Comparison of ENCODE assay signal across 10 cellular contexts in genomic region chr2:237791977-237792727, GRCh38. TPM values are rescaled to one million over a fixed set of nuclear protein-coding genes. Genes with fewer than 3 reads are reported as not detected.
DNase-seq lines count a peak whose midpoint lies in the region; ATAC-seq, FAIRE-seq and TF ChIP-seq lines count a peak whose summit lies in the region.
"Had no signal": no experiment of that assay in that cellular context is flagged by ENCODE, and none has a peak within 500 bp of the region (broad histone marks: within the 10 kb centered on the region; RNA-seq: fewer than 3 reads in every experiment).

No MANE protein-coding gene starts in this region.

- H3K4me1 ChIP-seq in IMR-90 (ENCODE audit: control insufficient read depth, insufficient read depth, low read length) (peaks cover 2% of the 10 kb centered on the region; the same call in 1 of the 2 replicates), mesenchymal stem cell (ENCODE audit: control insufficient read depth, insufficient read depth, low read depth, low read length) (no peaks in the 10 kb centered on the region), kidney (ENCODE audit: control insufficient read depth in 1 of 2, insufficient read depth in 1 of 2, low read depth in 1 of 2, low read length in 2 of 2) (no peaks in the 10 kb centered on the region)

- H3K9me3 ChIP-seq in IMR-90 (ENCODE audit: control insufficient read depth, insufficient read depth, low read length): peaks cover 1% of the 10 kb centered on the region
- H3K9me3 ChIP-seq in mesenchymal stem cell (ENCODE audit: control insufficient read depth, low read length): peaks cover 6% of the 10 kb centered on the region
- peaks cover 0 to 2% of the 10 kb centered on the region in 2 donors for H3K9me3 ChIP-seq in kidney (ENCODE audit: control insufficient read depth in 1 of 2, low read length in 2 of 2)

- no peak overlapping the region for H2AK5ac ChIP-seq in IMR-90 (ENCODE audit: low read depth, low read length)
- H2AK5ac ChIP-seq in mesenchymal stem cell (ENCODE audit: low read length, severe bottlenecking): no peak overlapping the region

- H2AFZ ChIP-seq in IMR-90 (replicated peaks; ENCODE audit: low read length, poor library complexity): no peak overlapping the region
- no peak overlapping the region for H2AFZ ChIP-seq in mesenchymal stem cell (ENCODE audit: low read depth, low read length)

- H2BK15ac ChIP-seq in IMR-90 (ENCODE audit: low read depth, low read length): no peak overlapping the region
- H2BK15ac ChIP-seq in mesenchymal stem cell (ENCODE audit: low read depth, poor library complexity, severe bottlenecking): no peak overlapping the region

- H4K20me1 ChIP-seq in IMR-90 (ENCODE audit: insufficient read depth, low read length): peaks cover 4% of the 10 kb centered on the region; the same call in 1 of the 2 replicates

- ATAC-seq in IMR-90 (ENCODE audit: low read depth): peak; percentile 50; the same call in 1 of the 2 replicates

- H3K4me2 ChIP-seq in IMR-90 (ENCODE audit: low read depth, low read length) (no peak overlapping the region), mesenchymal stem cell (ENCODE audit: low read length, poor library complexity, severe bottlenecking) (no peak overlapping the region)

- H2BK5ac ChIP-seq in IMR-90 (ENCODE audit: low read depth, low read length, poor library complexity, severe bottlenecking): no peak overlapping the region
- no peak overlapping the region for H2BK5ac ChIP-seq in mesenchymal stem cell (ENCODE audit: low read depth, low read length, poor library complexity, severe bottlenecking)

- no peaks in the 10 kb centered on the region for H3K36me3 ChIP-seq in IMR-90 (ENCODE audit: control insufficient read depth, insufficient read depth, low read length)
- peaks cover 1 to 10% of the 10 kb centered on the region in 2 experiments for H3K36me3 ChIP-seq in mesenchymal stem cell (ENCODE audit: control insufficient read depth in 1 of 2, insufficient read depth in 2 of 2, low read depth in 1 of 2, low read length in 2 of 2)
- H3K36me3 ChIP-seq in kidney (ENCODE audit: control insufficient read depth in 1 of 2, insufficient read depth in 2 of 2, low read length in 2 of 2): no peaks in the 10 kb centered on the region

- DNase-seq in D721Med (ENCODE audit: insufficient read length, low spot score) (no peak), IMR-90 (peak; percentile 5), cerebellar cortex (ENCODE audit: low spot score) (peak; percentile 5), mesenchymal stem cell (peak; percentile 14), NCI-H1436 treated with DMSO at 0.1 percent for 48 hours (lab: John Stamatoyannopoulos, UW) (no peak), kidney (no peak)
- no peak for DNase-seq in activated CD4-positive, alpha-beta T cell treated with anti-CD3 and anti-CD28 coated beads, Interleukin-2, amount 50 U/mL, for 1 hour
- DNase-seq in activated CD4-positive, alpha-beta T cell treated with anti-CD3 and anti-CD28 coated beads, Interleukin-2, amount 50 U/mL, for 4 hours: no peak
- DNase-seq: GOT3, substantia nigra had no signal

- H3K79me1 ChIP-seq in IMR-90 (ENCODE audit: low read depth in 1 of 2, low read length in 2 of 2) (no peaks in the 10 kb centered on the region), mesenchymal stem cell (replicated peaks; ENCODE audit: low read length, poor library complexity, severe bottlenecking) (no peaks in the 10 kb centered on the region)

- no peaks in the 10 kb centered on the region for H3K27me3 ChIP-seq in IMR-90 (ENCODE audit: control insufficient read depth, insufficient read depth, low read length)
- no peaks in the 10 kb centered on the region for H3K27me3 ChIP-seq in mesenchymal stem cell (ENCODE audit: control insufficient read depth in 1 of 2, insufficient read depth in 1 of 2, low read length in 2 of 2)

- no peak overlapping the region for H3K4me3 ChIP-seq in IMR-90 (ENCODE audit: insufficient read depth, low read depth, low read length)
- no peak overlapping the region for H3K4me3 ChIP-seq in mesenchymal stem cell (ENCODE audit: insufficient read depth in 1 of 2, low read depth in 1 of 2, low read length in 2 of 2)
- no peak overlapping the region for H3K4me3 ChIP-seq in kidney (ENCODE audit: low read length in 2 of 2)

- intact Hi-C loops in IMR-90 (cut with micrococcal nuclease): no loop called here
- intact Hi-C loops in kidney (cut with DNase I): no loop called here

- POLR2A ChIA-PET in IMR-90 (lab: Charles Lee; ENCODE audit: unreplicated experiment): no interaction called here

- no peak overlapping the region for H3K9ac ChIP-seq in IMR-90 (ENCODE audit: low read depth, low read length)
- H3K9ac ChIP-seq in mesenchymal stem cell (ENCODE audit: low read length): no peak overlapping the region
- no peak overlapping the region for H3K9ac ChIP-seq in kidney (ENCODE audit: low read length in 2 of 2)

- CTCF ChIA-PET in IMR-90 (lab: Yijun Ruan, JAX): interaction anchor here (0.9 kb wide), 1 partner anchor 119 kb away, joined by 3 read pairs; no protein-coding TSS in a partner anchor

- H2BK20ac ChIP-seq in IMR-90 (ENCODE audit: low read depth, low read length): no peak overlapping the region

- H3K14ac ChIP-seq in IMR-90 (replicated peaks; ENCODE audit: low read depth, low read length) (no peak overlapping the region), mesenchymal stem cell (ENCODE audit: low read length in 2 of 2) (no peak overlapping the region)

- no peak overlapping the region for H4K5ac ChIP-seq in IMR-90 (ENCODE audit: low read depth, low read length)

- H3K27ac ChIP-seq in IMR-90 (ENCODE audit: insufficient read depth, low read length) (no peak overlapping the region), mesenchymal stem cell (ENCODE audit: low read length, poor library complexity, severe bottlenecking) (no peak overlapping the region), kidney (ENCODE audit: low read depth in 2 of 2, low read length in 2 of 2) (no peak overlapping the region)

- no peak overlapping the region for H4K8ac ChIP-seq in IMR-90 (ENCODE audit: low read depth in 2 of 2, low read length in 2 of 2)
- H4K8ac ChIP-seq in mesenchymal stem cell (ENCODE audit: low read length): no peak overlapping the region

- H2BK120ac ChIP-seq in IMR-90 (ENCODE audit: low read depth, low read length): no peak overlapping the region
- no peak overlapping the region for H2BK120ac ChIP-seq in mesenchymal stem cell (ENCODE audit: low read depth, low read length)

- H3K18ac ChIP-seq in IMR-90 (ENCODE audit: low read depth, low read length) (no peak overlapping the region), mesenchymal stem cell (ENCODE audit: low read depth in 1 of 2, low read length in 2 of 2) (no peak overlapping the region)

- TF ChIP-seq POLR2A in IMR-90 (IDR thresholded peaks at IDR 0.05; ENCODE audit: low read depth, low read length): no peak

- TF ChIP-seq CTCF in D721Med (IDR thresholded peaks at IDR 0.05; ENCODE audit: insufficient read depth, missing control alignments) (peak; percentile 19), IMR-90 (conservative IDR thresholded peaks at IDR 0.05; ENCODE audit: low read depth, low read length) (0 out of 2 replicates have a peak, but pooled peaks have one; percentile 19), kidney (IDR thresholded peaks at IDR 0.05; ENCODE audit: borderline replicate concordance, extremely low read depth, insufficient read depth) (no peak)

- peaks cover 4% of the 10 kb centered on the region for H3K9me1 ChIP-seq in IMR-90 (ENCODE audit: insufficient read depth, low read length)

- TF ChIP-seq RAD21 in IMR-90 (IDR thresholded peaks at IDR 0.05; ENCODE audit: low read length): no peak

- no peak overlapping the region for H2AK9ac ChIP-seq in IMR-90 (replicated peaks; ENCODE audit: low read depth, low read length, poor library complexity)

- no peak for FAIRE-seq in D721Med (lab: Jason Lieb, UNC)
- no peak for FAIRE-seq in kidney (lab: Jason Lieb, UNC)

- BruUV-seq in IMR-90 (replicated peaks; lab: Mats Ljungman, UMichigan): no TSS peak

- no peak overlapping the region for H3K56ac ChIP-seq in IMR-90 (ENCODE audit: extremely low read depth, insufficient read depth, low read length)

- WGBS in IMR-90 (ENCODE audit: extremely low coverage in 2 of 2, insufficient read length in 1 of 2), 2 experiments: 94% methylated on average over 2 of the region's 6 CpGs; no CpG with 5 or more reads in 1 of the 2 experiments
- WGBS in mesenchymal stem cell: 87% methylated on average over 5 of the region's 6 CpGs

- in situ Hi-C loops in IMR-90 (cut with MboI; ENCODE audit: low sequenced_read_pairs): no loop called here

- H3K23ac ChIP-seq in IMR-90 (ENCODE audit: low read depth, low read length): no peak overlapping the region
- no peak overlapping the region for H3K23ac ChIP-seq in mesenchymal stem cell (ENCODE audit: low read length in 2 of 2)

- dilution Hi-C loops in IMR-90 (cut with HindIII; ENCODE audit: low sequenced_read_pairs, unreplicated experiment): no loop called here

- no peak overlapping the region for H3K4ac ChIP-seq in IMR-90 (ENCODE audit: low read depth, low read length)
- H3K4ac ChIP-seq in mesenchymal stem cell (ENCODE audit: low read depth in 1 of 2, low read length in 2 of 2): no peak overlapping the region

- H2BK12ac ChIP-seq in mesenchymal stem cell (ENCODE audit: low read length in 2 of 2): no peak overlapping the region

- H4K91ac ChIP-seq in IMR-90 (ENCODE audit: insufficient read depth, low read depth, low read length) (no peak overlapping the region), mesenchymal stem cell (ENCODE audit: low read length) (no peak overlapping the region)

TF ChIP-seq in IMR-90, 13 proteins besides CTCF, POLR2A, EP300 and RAD21:
- no peak for TF ChIP-seq CEBPB (IDR thresholded peaks at IDR 0.05; ENCODE audit: low read depth, low read length)

RNA-seq across cellular contexts. Expression of gene RBM44, which starts 6.4 kb away (rescaled TPM):
- total RNA-seq in IMR-90 (2012; rRNA removed): 0.18 and 0.28 TPM in 2 replicates
- polyA plus RNA-seq in IMR-90 (2012; rRNA removed): 0.14 TPM in 2 replicates
- not detected in 2 replicates for polyA plus RNA-seq in IMR-90 (2012; cell fraction: cytosol; rRNA removed)
- 0.04 and 0.73 TPM in 2 replicates for polyA plus RNA-seq in IMR-90 (2012; cell fraction: nucleus; rRNA removed; ENCODE audit: low replicate concordance)
- polyA plus RNA-seq in mesenchymal stem cell (2013, experiment 1 of 2): 0.18 TPM
- 0.15 TPM for polyA plus RNA-seq in mesenchymal stem cell (2013, experiment 2 of 2)
- 0.72 TPM for total RNA-seq in kidney
- not detected for polyA plus RNA-seq in kidney (ENCODE audit: insufficient read depth, low read depth, low replicate concordance)

Comparison
In these comparisons a context has a peak if more than half of its experiments do, and no peak if none do; other contexts are left out.
1. DNase-seq: peak in IMR-90 (single experiment), cerebellar cortex (single experiment) and mesenchymal stem cell (single experiment); none in D721Med (single experiment), activated CD4-positive, alpha-beta T cell treated with anti-CD3 and anti-CD28 coated beads, Interleukin-2, amount 50 U/mL, for 1 hour (single experiment), NCI-H1436 treated with DMSO at 0.1 percent for 48 hours (single experiment), activated CD4-positive, alpha-beta T cell treated with anti-CD3 and anti-CD28 coated beads, Interleukin-2, amount 50 U/mL, for 4 hours (0 of 2) and kidney (single experiment).